14 cellular contexts compared by ENCODE assay signal in genomic region chr19:39934584-39935233, GRCh38. TPM values are rescaled to one million over a fixed set of nuclear protein-coding genes. Genes with fewer than 3 reads are reported as not detected.
DNase-seq lines count a peak whose midpoint lies in the region; ATAC-seq and TF ChIP-seq lines count a peak whose summit lies in the region.
"Had no signal": no experiment of that assay in that cellular context is flagged by ENCODE, and none has a peak within 500 bp of the region (broad histone marks: within the 10 kb centered on the region; RNA-seq: fewer than 3 reads in every experiment).

FCGBP (minus strand) TSS chr19:39934634.

- no peak for TF ChIP-seq CTCF in lower leg skin (IDR thresholded peaks at IDR 0.05)

- CTCF ChIA-PET in activated CD4-positive, alpha-beta T cell treated with anti-CD3 and anti-CD28 coated beads for 36 hours (lab: Charles Lee), result interaction anchor here (0.6 kb wide), 1 partner anchor 1886 kb away, joined by 3 read pairs; no protein-coding TSS in a partner anchor

- H3K4me3 Mint-ChIP-seq in activated CD4-positive, alpha-beta T cell treated with anti-CD3 and anti-CD28 coated beads for 36 hours, result no peak within 1 kb of the TSS
- H3K4me3 Mint-ChIP-seq: dendritic cell treated with granulocyte-macrophage colony-stimulating factor and Interleukin-4, amounts not matched to agents 40 ng/mL and 50 ng/mL, for 4 days had no signal

- no peak within 1 kb of the TSS for H3K4me3 ChIP-seq in lower leg skin (ENCODE audit: low read depth, poor library complexity, severe bottlenecking)
- H3K4me3 ChIP-seq: gastrocnemius medialis, HAP-1, SJSA1, skin epidermis had no signal

- peaks cover 60% of the 10 kb centered on the region for H3K4me1 Mint-ChIP-seq in activated CD4-positive, alpha-beta T cell treated with anti-CD3 and anti-CD28 coated beads for 36 hours

- peaks cover 10% of the 10 kb centered on the region for H3K9me3 Mint-ChIP-seq in activated CD4-positive, alpha-beta T cell treated with anti-CD3 and anti-CD28 coated beads for 36 hours (ENCODE audit: low read depth)

- H3K36me3 Mint-ChIP-seq in activated CD4-positive, alpha-beta T cell treated with anti-CD3 and anti-CD28 coated beads for 36 hours (ENCODE audit: low read depth), result no peaks in the 10 kb centered on the region

- no peak for DNase-seq in activated CD4-positive, alpha-beta T cell treated with anti-CD3 and anti-CD28 coated beads for 36 hours
- no peak for DNase-seq in activated CD4-positive, alpha-beta T cell treated with anti-CD3 and anti-CD28 coated beads for 4 hours
- DNase-seq in activated T-cell treated with anti-CD3 and anti-CD28 coated beads, Interleukin-2, amount 50 U/mL, for 48 hours, result peak; percentile 19 to 22
- DNase-seq in lower leg skin (ENCODE audit: low spot score in 2 of 2), result no peak
- DNase-seq in stimulated activated CD4-positive, alpha-beta T cell treated with anti-CD3 and anti-CD28 coated beads, Interleukin-12 subunit alpha, Interleukin-12 subunit beta, amount 100 ng/mL, for 4 hours, result no peak
- no peak for DNase-seq in NCI-H1105 treated with DMSO at 0.1 percent for 48 hours (lab: John Stamatoyannopoulos, UW)
- DNase-seq: gastrocnemius medialis, NCI-H446 treated with DMSO at 0.1 percent for 48 hours had no signal

- POLR2A ChIA-PET in activated CD4-positive, alpha-beta T cell treated with anti-CD3 and anti-CD28 coated beads for 36 hours (lab: Charles Lee), result no interaction called here

- intact Hi-C loops in activated CD4-positive, alpha-beta T cell treated with anti-CD3 and anti-CD28 coated beads for 36 hours (cut with DNase I, micrococcal nuclease), result no loop called here
- intact Hi-C loops in lower leg skin (cut with DNase I; ENCODE audit: low total_unique reads), result no loop called here

- 75 to 77% methylated on average over 5 of the region's 5 CpGs for WGBS in lower leg skin, 2 donors

- TF ChIP-seq POLR2A in lower leg skin (IDR thresholded peaks at IDR 0.05), result no peak

- ATAC-seq in activated CD4-positive, alpha-beta T cell treated with anti-CD3 and anti-CD28 coated beads for 36 hours, result no peak
- no peak for ATAC-seq in GM19023 (IDR thresholded peaks at IDR 0.05; ENCODE audit: unreplicated experiment)
- ATAC-seq: gastrocnemius medialis had no signal

- peak within 1 kb of the TSS; percentile 90 for H3K27ac Mint-ChIP-seq in activated CD4-positive, alpha-beta T cell treated with anti-CD3 and anti-CD28 coated beads for 36 hours
- H3K27ac Mint-ChIP-seq: dendritic cell treated with granulocyte-macrophage colony-stimulating factor and Interleukin-4, amounts not matched to agents 40 ng/mL and 50 ng/mL, for 4 days had no signal

- no peaks in the 10 kb centered on the region for H3K27me3 Mint-ChIP-seq in activated CD4-positive, alpha-beta T cell treated with anti-CD3 and anti-CD28 coated beads for 36 hours

- H3K27ac ChIP-seq in temporal lobe (ENCODE audit: low read depth, low read length), result peak within 1 kb of the TSS; percentile 36
- H3K27ac ChIP-seq: gastrocnemius medialis, SJSA1 had no signal

RNA-seq across cellular contexts. Expression of gene FCGBP, which starts in this region (rescaled TPM):
- 1 to 10 TPM; 4.9 TPM for total RNA-seq in activated CD4-positive, alpha-beta T cell treated with anti-CD3 and anti-CD28 coated beads for 36 hours
- total RNA-seq in lower leg skin (100 to 1,000 TPM; 155 to 286 (median 194) TPM), temporal lobe (2.5 TPM)

Comparison
In these comparisons a context has a peak if more than half of its experiments do, and no peak if none do; other contexts are left out.
1. RNA of gene FCGBP (total RNA-seq): 155 to 286 TPM in lower leg skin; 4.9 TPM in activated CD4-positive, alpha-beta T cell treated with anti-CD3 and anti-CD28 coated beads for 36 hours and 2.5 TPM in temporal lobe (single experiment); every median in the first group is over 10 times any median in the second.
2. DNase-seq: peak in activated T-cell treated with anti-CD3 and anti-CD28 coated beads, Interleukin-2, amount 50 U/mL, for 48 hours (2 of 2); none in activated CD4-positive, alpha-beta T cell treated with anti-CD3 and anti-CD28 coated beads for 36 hours (single experiment), activated CD4-positive, alpha-beta T cell treated with anti-CD3 and anti-CD28 coated beads for 4 hours (0 of 2), lower leg skin (0 of 2), stimulated activated CD4-positive, alpha-beta T cell treated with anti-CD3 and anti-CD28 coated beads, Interleukin-12 subunit alpha, Interleukin-12 subunit beta, amount 100 ng/mL, for 4 hours (single experiment) and NCI-H1105 treated with DMSO at 0.1 percent for 48 hours (single experiment).